9 cellular contexts compared by ENCODE assay signal in the genomic region with DNA sequence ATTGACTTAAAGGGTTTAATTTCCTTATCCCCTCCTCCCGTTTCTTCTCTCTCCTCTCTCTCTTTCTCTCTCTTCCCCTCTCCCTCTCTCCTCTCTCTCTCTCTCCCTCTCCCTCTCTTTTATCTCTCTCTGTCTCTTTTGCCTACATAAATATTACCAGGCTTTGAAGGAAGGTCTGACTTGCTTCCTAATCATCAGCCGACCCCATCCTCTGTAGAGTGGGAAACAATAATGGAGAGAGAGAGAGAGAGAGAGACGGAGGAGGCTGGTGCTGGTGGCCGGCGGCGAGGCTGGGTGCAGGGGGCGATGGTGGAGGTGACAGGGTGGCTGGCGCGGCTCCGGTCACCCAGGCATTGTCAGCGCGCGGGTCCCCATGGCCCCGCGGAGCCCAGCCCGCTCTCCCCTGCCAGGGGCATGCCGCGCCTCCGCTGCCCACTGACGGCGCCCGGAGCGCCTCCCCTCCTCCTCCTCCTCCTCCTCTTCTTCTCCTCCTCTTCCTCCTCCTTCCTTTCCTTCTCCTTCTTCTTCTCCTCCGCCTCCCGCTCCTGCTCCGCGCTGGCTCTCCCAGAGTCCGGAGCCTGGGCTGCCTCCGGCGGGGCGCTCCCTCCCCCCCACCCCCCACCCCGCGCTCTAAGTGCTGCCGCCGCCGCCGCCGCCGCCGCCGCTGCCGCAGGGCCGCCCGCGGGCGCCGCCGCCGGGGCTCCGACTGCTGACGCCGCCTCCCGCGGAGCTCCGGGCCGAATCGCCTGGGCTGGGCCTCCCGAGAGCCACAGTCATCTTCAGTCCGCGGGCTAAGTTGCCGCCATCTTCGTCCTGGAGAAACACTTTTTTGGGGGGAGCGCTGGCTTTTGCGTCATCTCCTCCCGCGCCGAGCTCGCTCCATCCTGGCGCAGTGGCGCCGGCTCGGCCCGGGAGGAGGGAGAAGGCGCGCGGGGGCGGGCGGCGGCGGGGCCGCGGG.
DNase-seq lines count a peak whose midpoint lies in the region; ATAC-seq, FAIRE-seq and TF ChIP-seq lines count a peak whose summit lies in the region.
"Had no signal": no experiment of that assay in that cellular context is flagged by ENCODE, and none has a peak within 500 bp of the region (broad histone marks: within the 10 kb centered on the region; RNA-seq: fewer than 3 reads in every experiment).

No MANE protein-coding gene starts in this region.

- H3K27ac ChIP-seq in pancreas = no peak overlapping the region
- H3K27ac ChIP-seq: C4-2B had no signal

- intact Hi-C loops in pancreas (cut with DNase I) = loop anchor here in 1 of 3 donors (10.0 kb wide), 1 partner anchor 652 kb away; no protein-coding TSS in a partner anchor

- no peak for FAIRE-seq in pancreas (lab: Jason Lieb, UNC)

- H3K4me3 ChIP-seq in pancreas = peak overlapping the region; percentile 20 to 47 (median 36)

- H3K4me1 ChIP-seq in pancreas = peaks cover 0 to 6% (median 2%) of the 10 kb centered on the region in 3 donors

- peaks cover 0 to 24% (median 2%) of the 10 kb centered on the region in 4 donors for H3K27me3 ChIP-seq in pancreas

- H3K36me3 ChIP-seq in pancreas = no peaks in the 10 kb centered on the region

- peak; percentile 15 for DNase-seq in NCI-H2107 (lab: John Stamatoyannopoulos, UW)
- DNase-seq in NCI-H2107 treated with DMSO at 0.1 percent for 48 hours (lab: John Stamatoyannopoulos, UW; ENCODE audit: unreplicated experiment) = no peak
- DNase-seq in SHP77 (lab: John Stamatoyannopoulos, UW) = peak; percentile 53 to 76
- peak; percentile 39 for DNase-seq in fibroblast of gingiva (ENCODE audit: low read depth)
- peak in 3 of 6 donors; percentile 29 to 65 (median 64) for DNase-seq in pancreas
- DNase-seq in stimulated activated CD4-positive, alpha-beta T cell treated with anti-CD3 and anti-CD28 coated beads, Interleukin-2, amount 100 ng/mL, for 48 hours = no peak

- no peaks in the 10 kb centered on the region for H3K9me3 ChIP-seq in pancreas

- no peak for TF ChIP-seq CTCF in pancreas (IDR thresholded peaks at IDR 0.05)

- 0 to 1% methylated on average over 59 to 82 of the region's 82 CpGs for WGBS in pancreas, 2 donors

- ATAC-seq in pancreas = peak; percentile 30 to 59 (median 32)
- no peak for ATAC-seq in GM18867 (IDR thresholded peaks at IDR 0.05; ENCODE audit: unreplicated experiment)
- no peak for ATAC-seq in GM19324 (IDR thresholded peaks at IDR 0.05; ENCODE audit: low FRiP score, unreplicated experiment)

Comparison
In these comparisons a context has a peak if more than half of its experiments do, and no peak if none do; other contexts are left out.
1. DNase-seq: peak in NCI-H2107 (single experiment), SHP77 (2 of 2) and fibroblast of gingiva (single experiment); none in NCI-H2107 treated with DMSO at 0.1 percent for 48 hours (single experiment) and stimulated activated CD4-positive, alpha-beta T cell treated with anti-CD3 and anti-CD28 coated beads, Interleukin-2, amount 100 ng/mL, for 48 hours (0 of 2).
2. ATAC-seq: peak in pancreas (4 of 4); none in GM18867 (single experiment) and GM19324 (single experiment).